Comparison of ENCODE assay signal across 2 cellular contexts in genomic region chr10:33211123-33211878, GRCh38.
TF ChIP-seq lines count a peak whose summit lies in the region.

No MANE protein-coding gene starts in this region.

TF ChIP-seq in liver, 16 proteins besides CTCF, POLR2A, EP300 and RAD21 (continued from another document):
- TF ChIP-seq REST (IDR thresholded peaks at IDR 0.05) (no peak), EGR1 (IDR thresholded peaks at IDR 0.05; ENCODE audit: low read depth in 2 of 2) (no peak), ZBTB33 (IDR thresholded peaks at IDR 0.05) (no peak), TAF1 (conservative IDR thresholded peaks at IDR 0.05) (no peak), FOXA1 (IDR thresholded peaks at IDR 0.05) (no peak), HNF4G (IDR thresholded peaks at IDR 0.05) (no peak), JUND (IDR thresholded peaks at IDR 0.05) (no peak), ATF3 (IDR thresholded peaks at IDR 0.05) (no peak), NR2F2 (IDR thresholded peaks at IDR 0.05) (no peak), HNF4A (conservative IDR thresholded peaks at IDR 0.05) (no peak)

TF ChIP-seq in HepG2, 621 proteins besides CTCF, POLR2A, EP300 and RAD21 (continued from another document):
- TF ChIP-seq ZNF407 (CRISPR knock-in tag; IDR thresholded peaks at IDR 0.05; ENCODE audit: not compliant biosample characterization) = no peak
- TF ChIP-seq FOSL1 (CRISPR knock-in tag; IDR thresholded peaks at IDR 0.05; ENCODE audit: borderline replicate concordance) = no peak
- TF ChIP-seq SP4 (CRISPR knock-in tag; IDR thresholded peaks at IDR 0.05) = no peak
- TF ChIP-seq JUND (CRISPR knock-in tag; IDR thresholded peaks at IDR 0.05) = no peak
- no peak for TF ChIP-seq KDM5A (IDR thresholded peaks at IDR 0.05; ENCODE audit: borderline replicate concordance, low read length)
- no peak for TF ChIP-seq ZFP91 (CRISPR knock-in tag; IDR thresholded peaks at IDR 0.05; ENCODE audit: borderline replicate concordance)
- TF ChIP-seq ZNF83 (CRISPR knock-in tag; IDR thresholded peaks at IDR 0.05; ENCODE audit: borderline replicate concordance) = no peak
- TF ChIP-seq MBD4 (IDR thresholded peaks at IDR 0.05; ENCODE audit: borderline replicate concordance, low read length) = no peak
- TF ChIP-seq SNRNP70 (IDR thresholded peaks at IDR 0.05; ENCODE audit: low read depth, low read length) = no peak
- no peak for TF ChIP-seq ZNF691 (CRISPR knock-in tag; IDR thresholded peaks at IDR 0.05; ENCODE audit: borderline replicate concordance, low read depth)
- TF ChIP-seq ZSCAN9 (CRISPR knock-in tag; IDR thresholded peaks at IDR 0.05; ENCODE audit: borderline replicate concordance) = no peak
- no peak for TF ChIP-seq RELA (CRISPR knock-in tag; IDR thresholded peaks at IDR 0.05)
TF ChIP-seq in HepG2: peak in this region for 0.
